In the genomic region with DNA sequence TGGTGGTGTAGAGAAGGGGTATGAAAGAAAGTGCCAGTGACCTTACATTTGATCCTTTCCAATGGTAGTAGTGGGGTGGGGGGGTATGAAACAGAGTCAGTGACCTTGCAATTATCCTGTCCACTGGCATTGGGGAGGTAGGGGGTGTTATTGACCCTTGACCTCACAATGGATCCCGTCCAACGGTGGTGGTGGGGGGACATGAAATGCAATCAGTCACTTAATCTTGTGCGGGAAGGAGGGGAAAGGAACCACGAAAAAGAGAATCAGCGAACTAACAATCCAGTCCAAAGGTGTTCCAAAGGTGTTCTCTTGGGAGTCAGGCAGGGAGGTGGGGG, we compare ENCODE assay signal across 8 cellular contexts. TPM values are rescaled to one million over a fixed set of nuclear protein-coding genes. Genes with fewer than 3 reads are reported as not detected.
A peak's percentile ranks its signal among the peaks of the same experiment; 100 is the strongest.
DNase-seq lines count a peak whose midpoint lies in the region; ATAC-seq and TF ChIP-seq lines count a peak whose summit lies in the region.

No MANE protein-coding gene starts in this region.

- peak overlapping the region; percentile 59 to 77 (median 72) for H3K27ac ChIP-seq in gastrocnemius medialis

- intact Hi-C loops in gastrocnemius medialis (cut with DNase I; ENCODE audit: low total_unique reads), result loop anchor here (10.0 kb wide), 1 partner anchor 440 kb away; a partner anchor contains a TSS

- H3K9me3 ChIP-seq in T-helper 17 cell (ENCODE audit: control insufficient read depth, low read length, poor library complexity, severe bottlenecking) (no peaks in the 10 kb centered on the region), gastrocnemius medialis (no peaks in the 10 kb centered on the region)

- TF ChIP-seq POLR2A in gastrocnemius medialis (IDR thresholded peaks at IDR 0.05), result no peak

- in situ Hi-C loops in gastrocnemius medialis (cut with MboI; ENCODE audit: low sequenced_read_pairs in 4 of 4), result no loop called here

- peak overlapping the region; percentile 67 for H3K4me3 ChIP-seq in GM12875 (ENCODE audit: low read depth, low read length)
- H3K4me3 ChIP-seq in foreskin fibroblast (ENCODE audit: low read depth in 1 of 2, low read length in 2 of 2), result peak overlapping the region; percentile 55 to 69
- peak overlapping the region; percentile 68 to 79 (median 69) for H3K4me3 ChIP-seq in gastrocnemius medialis

- no peaks in the 10 kb centered on the region for H3K27me3 ChIP-seq in gastrocnemius medialis

- no peaks in the 10 kb centered on the region for H3K36me3 ChIP-seq in gastrocnemius medialis

- H3K36me3 Mint-ChIP-seq in T-helper 17 cell (ENCODE audit: low read depth), result no peaks in the 10 kb centered on the region

- H3K27ac Mint-ChIP-seq in T-helper 17 cell, result peak overlapping the region; percentile 94

- no peak for ATAC-seq in T-helper 17 cell
- ATAC-seq in gastrocnemius medialis, result no peak
- ATAC-seq in GM18502 (IDR thresholded peaks at IDR 0.05; ENCODE audit: poor library complexity, unreplicated experiment), result no peak

- H3K4me1 Mint-ChIP-seq in T-helper 17 cell, result peaks cover 17% of the 10 kb centered on the region

- TF ChIP-seq CTCF in GM12875 (IDR thresholded peaks at IDR 0.05; ENCODE audit: borderline replicate concordance, insufficient read depth, low read depth, low read length) (no peak), foreskin fibroblast (IDR thresholded peaks at IDR 0.05; ENCODE audit: low read depth, low read length) (no peak), gastrocnemius medialis (IDR thresholded peaks at IDR 0.05 in 4 of 5, conservative IDR thresholded peaks at IDR 0.05 in 1 of 5) (no peak)

- H3K27me3 Mint-ChIP-seq in T-helper 17 cell, result no peaks in the 10 kb centered on the region

- H3K4me3 Mint-ChIP-seq in T-helper 17 cell, result peak overlapping the region; percentile 87

- no peaks in the 10 kb centered on the region for H3K4me1 ChIP-seq in gastrocnemius medialis

- DNase-seq in T-helper 17 cell (no peak), foreskin fibroblast (no peak), gastrocnemius medialis (no peak), T-helper 9 cell (no peak), NCI-H2107 (lab: John Stamatoyannopoulos, UW) (no peak)
- DNase-seq in NK-92 treated with Interleukin-12 subunit alpha and Interleukin-12 subunit beta, amount 100 ng/mL, for 24 hours (lab: John Stamatoyannopoulos, UW), result no peak

RNA-seq across cellular contexts. Expression of a gene that starts 0.6 kb away (rescaled TPM):
- 10 to 100 TPM; 20.3 to 21.2 TPM for total RNA-seq in T-helper 17 cell
- 1 to 10 TPM; 1.8 to 4.5 (median 2.7) TPM for total RNA-seq in gastrocnemius medialis
